In genomic region chr17:58329035-58329807, GRCh38 we compare ENCODE assay signal across 8 cellular contexts. TPM values are rescaled to one million over a fixed set of nuclear protein-coding genes. Genes with fewer than 3 reads are reported as not detected.
A peak's percentile ranks its signal among the peaks of the same experiment; 100 is the strongest.
DNase-seq lines count a peak whose midpoint lies in the region; ATAC-seq and TF ChIP-seq lines count a peak whose summit lies in the region.

No MANE protein-coding gene starts in this region.

- TF ChIP-seq CTCF in GM06990 (IDR thresholded peaks at IDR 0.05; ENCODE audit: insufficient read depth, low read length, poor library complexity, severe bottlenecking), result peak; percentile 70

- no peak overlapping the region for H2AFZ ChIP-seq in Karpas-422 (ENCODE audit: low read length)

- H3K9ac ChIP-seq in Karpas-422 (ENCODE audit: low read length), result peak overlapping the region; percentile 42

- ATAC-seq in GM21717 (IDR thresholded peaks at IDR 0.05; ENCODE audit: unreplicated experiment) (peak; percentile 39), sciatic nerve (peak; percentile 51)

- DNase-seq in GM06990 (ENCODE audit: extremely low read depth, insufficient read length) (peak; percentile 88), Karpas-422 (peak; percentile 99), erythroblast (lab: John Stamatoyannopoulos, UW) (peak; percentile 86 to 93), sciatic nerve (ENCODE audit: low spot score) (no peak), putamen (ENCODE audit: low spot score) (no peak), DMS153 (lab: John Stamatoyannopoulos, UW) (no peak)
- DNase-seq in activated CD4-positive, alpha-beta T cell treated with anti-CD3 and anti-CD28 coated beads, Interleukin-2, amount 50 U/mL, for 48 hours, result peak; percentile 91 to 94

- peaks cover 13% of the 10 kb centered on the region for H3K79me2 ChIP-seq in Karpas-422 (ENCODE audit: low read length)

- peaks cover 59% of the 10 kb centered on the region for H3K4me1 ChIP-seq in Karpas-422 (ENCODE audit: low read length)

- H3K9me3 ChIP-seq in Karpas-422 (ENCODE audit: low read length), result no peaks in the 10 kb centered on the region

- no peak overlapping the region for H3K4me2 ChIP-seq in Karpas-422 (ENCODE audit: low read depth, low read length, poor library complexity, severe bottlenecking)

- H3K4me3 ChIP-seq in GM06990 (replicated peaks; ENCODE audit: low read depth, low read length) (peak overlapping the region; percentile 92), Karpas-422 (ENCODE audit: low read length) (no peak overlapping the region)

- peaks cover 17% of the 10 kb centered on the region; the same call in 1 of the 2 replicates for H4K20me1 ChIP-seq in Karpas-422 (ENCODE audit: insufficient read depth, low read depth, low read length)

- H3K36me3 ChIP-seq in GM06990 (ENCODE audit: control insufficient read depth, insufficient read depth, low read length), result peaks cover 14% of the 10 kb centered on the region
- peaks cover 22% of the 10 kb centered on the region for H3K36me3 ChIP-seq in Karpas-422 (ENCODE audit: insufficient read depth, low read length)

- no peaks in the 10 kb centered on the region for H3K9me2 ChIP-seq in Karpas-422 (replicated peaks; ENCODE audit: insufficient read depth, low read length)

- intact Hi-C loops in sciatic nerve (cut with DNase I), result no loop called here

- peak; percentile 98 for TF ChIP-seq POLR2A in erythroblast (IDR thresholded peaks at IDR 0.05; ENCODE audit: low read length)

- H3K27me3 ChIP-seq in GM06990 (replicated peaks; ENCODE audit: control insufficient read depth, insufficient read depth, low read length) (no peaks in the 10 kb centered on the region), Karpas-422 (ENCODE audit: low read length) (no peaks in the 10 kb centered on the region)

- peak overlapping the region; percentile 100 for H3K27ac ChIP-seq in Karpas-422 (ENCODE audit: low read length)

RNA-seq across cellular contexts. Expression of gene TSPOAP1, which starts 0.6 kb away (rescaled TPM):
- 7.8 and 14.0 TPM in 2 replicates for total RNA-seq in Karpas-422 (2014; rRNA removed; shearing (Covaris generic); ENCODE audit: low replicate concordance)
- 17.8 TPM for total RNA-seq in sciatic nerve

RNA-seq across cellular contexts. Expression of gene SUPT4H1, which starts 22.8 kb away (rescaled TPM):
- total RNA-seq in Karpas-422 (2014; rRNA removed; shearing (Covaris generic); ENCODE audit: low replicate concordance), result 50.2 and 64.7 TPM in 2 replicates
- 62.2 TPM for total RNA-seq in sciatic nerve

RNA-seq across cellular contexts. Expression of gene MPO, which starts 48.5 kb away (rescaled TPM):
- total RNA-seq in Karpas-422 (2014; rRNA removed; shearing (Covaris generic); ENCODE audit: low replicate concordance), result not detected in 2 replicates
- total RNA-seq in sciatic nerve, result 2.0 TPM

Comparison
In these comparisons a context has a peak if more than half of its experiments do, and no peak if none do; other contexts are left out.
1. DNase-seq: peak in GM06990 (single experiment), Karpas-422 (single experiment), activated CD4-positive, alpha-beta T cell treated with anti-CD3 and anti-CD28 coated beads, Interleukin-2, amount 50 U/mL, for 48 hours (2 of 2) and erythroblast (2 of 2); none in sciatic nerve (single experiment), putamen (single experiment) and DMS153 (single experiment).